ENCODE assay signal across 12 cellular contexts in genomic region chr3:59771760-59772159, GRCh38.
DNase-seq lines count a peak whose midpoint lies in the region; ATAC-seq and TF ChIP-seq lines count a peak whose summit lies in the region.
"Had no signal": no experiment of that assay in that cellular context is flagged by ENCODE, and none has a peak within 500 bp of the region (broad histone marks: within the 10 kb centered on the region; RNA-seq: fewer than 3 reads in every experiment).

No MANE protein-coding gene starts in this region.

- ATAC-seq in activated B cell treated with CpG ODN at 0.5 μM for 24 hours (ENCODE audit: low read depth) (peak; percentile 31), HG03565 (IDR thresholded peaks at IDR 0.05; ENCODE audit: unreplicated experiment) (no peak), HG03342 (IDR thresholded peaks at IDR 0.05; ENCODE audit: unreplicated experiment) (no peak)
- ATAC-seq: SK-N-SH treated with all-trans-retinoic acid at 6 μM for 48 hours had no signal

- H3K4me3 Mint-ChIP-seq in activated B cell treated with CpG ODN at 0.5 μM for 24 hours = no peak overlapping the region

- peak; percentile 41 for DNase-seq in A172 (ENCODE audit: low spot score)
- DNase-seq in H4 (ENCODE audit: low spot score) = peak; percentile 30
- no peak for DNase-seq in activated B cell treated with CpG ODN at 0.5 μM for 24 hours
- DNase-seq in glomerular visceral epithelial cell (ENCODE audit: extremely low spot score) = peak; percentile 85
- no peak for DNase-seq in SW 1271 (lab: John Stamatoyannopoulos, UW)
- no peak for DNase-seq in activated CD8-positive, alpha-beta memory T cell treated with anti-CD3 and anti-CD28 coated beads, Interleukin-2, amount 50 U/mL, for 4 hours
- DNase-seq: activated T-cell treated with anti-CD3 and anti-CD28 coated beads for 4 hours, C1 segment of cervical spinal cord, NCI-H2081 had no signal

- no peaks in the 10 kb centered on the region for H3K9me3 Mint-ChIP-seq in activated B cell treated with CpG ODN at 0.5 μM for 24 hours

- no peak overlapping the region for H3K27ac Mint-ChIP-seq in activated B cell treated with CpG ODN at 0.5 μM for 24 hours

- no peaks in the 10 kb centered on the region for H3K27me3 Mint-ChIP-seq in activated B cell treated with CpG ODN at 0.5 μM for 24 hours

- CTCF ChIA-PET in activated B cell treated with CpG ODN at 0.5 μM for 24 hours (lab: Charles Lee) = interaction anchor here (1.3 kb wide), 1 partner anchor 196 kb away, joined by 3 read pairs; no protein-coding TSS in a partner anchor

- no peaks in the 10 kb centered on the region for H3K36me3 Mint-ChIP-seq in activated B cell treated with CpG ODN at 0.5 μM for 24 hours (ENCODE audit: low read depth)

- peaks cover 24% of the 10 kb centered on the region for H3K4me1 Mint-ChIP-seq in activated B cell treated with CpG ODN at 0.5 μM for 24 hours

- POLR2A ChIA-PET in activated B cell treated with CpG ODN at 0.5 μM for 24 hours (lab: Charles Lee) = no interaction called here

- intact Hi-C loops in activated B cell treated with CpG ODN at 0.5 μM for 24 hours (cut with micrococcal nuclease) = no loop called here

- no peak for TF ChIP-seq CTCF in activated B cell treated with CpG ODN at 0.5 μM for 24 hours (IDR thresholded peaks at IDR 0.05)

Comparison
In these comparisons a context has a peak if more than half of its experiments do, and no peak if none do; other contexts are left out.
1. DNase-seq: peak in A172 (single experiment), H4 (single experiment) and glomerular visceral epithelial cell (single experiment); none in activated B cell treated with CpG ODN at 0.5 μM for 24 hours (single experiment), SW 1271 (0 of 2) and activated CD8-positive, alpha-beta memory T cell treated with anti-CD3 and anti-CD28 coated beads, Interleukin-2, amount 50 U/mL, for 4 hours (single experiment).